In genomic region chr1:209601809-209602657, GRCh38 we compare ENCODE assay signal across 9 cellular contexts. TPM values are rescaled to one million over a fixed set of nuclear protein-coding genes. Genes with fewer than 3 reads are reported as not detected.
DNase-seq lines count a peak whose midpoint lies in the region; ATAC-seq and TF ChIP-seq lines count a peak whose summit lies in the region.
"Had no signal": no experiment of that assay in that cellular context is flagged by ENCODE, and none has a peak within 500 bp of the region (broad histone marks: within the 10 kb centered on the region; RNA-seq: fewer than 3 reads in every experiment).

No MANE protein-coding gene starts in this region.

- H3K27ac Mint-ChIP-seq in activated CD4-positive, alpha-beta memory T cell treated with anti-CD3 and anti-CD28 coated beads, Interleukin-2, amount 10 ng/mL, durations not matched to agents 7 days and 5 days: no peak overlapping the region
- H3K27ac Mint-ChIP-seq in osteocyte (ENCODE audit: unreplicated experiment): no peak overlapping the region
- H3K27ac Mint-ChIP-seq: naive thymus-derived CD8-positive, alpha-beta T cell had no signal

- intact Hi-C loops in posterior vena cava (cut with DNase I): loop anchor here in 1 of 2 donors (10.0 kb wide), 1 partner anchor 93 kb away; no protein-coding TSS in a partner anchor

- ATAC-seq in GM21360 (IDR thresholded peaks at IDR 0.05; ENCODE audit: unreplicated experiment) (peak; percentile 81), GM21528 (IDR thresholded peaks at IDR 0.05; ENCODE audit: low FRiP score, unreplicated experiment) (no peak)

- peaks cover 10% of the 10 kb centered on the region for H3K4me1 Mint-ChIP-seq in activated CD4-positive, alpha-beta memory T cell treated with anti-CD3 and anti-CD28 coated beads, Interleukin-2, amount 10 ng/mL, durations not matched to agents 7 days and 5 days
- no peaks in the 10 kb centered on the region for H3K4me1 Mint-ChIP-seq in osteocyte (ENCODE audit: unreplicated experiment)
- H3K4me1 Mint-ChIP-seq: naive thymus-derived CD8-positive, alpha-beta T cell had no signal

- peak; percentile 80 for TF ChIP-seq CTCF in osteocyte (IDR thresholded peaks at IDR 0.05)

- CTCF ChIA-PET in activated CD4-positive, alpha-beta memory T cell treated with anti-CD3 and anti-CD28 coated beads, Interleukin-2, amount 10 ng/mL, durations not matched to agents 7 days and 5 days (lab: Charles Lee): interaction anchor here (0.7 to 2.6 kb wide), 13 partner anchors 10 to 147 kb away, joined by 3 to 14 read pairs (median 4); partner anchors contain the start of gene G0S2

- POLR2A ChIA-PET in activated CD4-positive, alpha-beta memory T cell treated with anti-CD3 and anti-CD28 coated beads, Interleukin-2, amount 10 ng/mL, durations not matched to agents 7 days and 5 days (lab: Charles Lee): no interaction called here

- H3K9me3 Mint-ChIP-seq in activated CD4-positive, alpha-beta memory T cell treated with anti-CD3 and anti-CD28 coated beads, Interleukin-2, amount 10 ng/mL, durations not matched to agents 7 days and 5 days: no peaks in the 10 kb centered on the region
- no peaks in the 10 kb centered on the region for H3K9me3 Mint-ChIP-seq in osteocyte (ENCODE audit: unreplicated experiment)
- H3K9me3 Mint-ChIP-seq: naive thymus-derived CD8-positive, alpha-beta T cell had no signal

- H3K4me3 Mint-ChIP-seq in activated CD4-positive, alpha-beta memory T cell treated with anti-CD3 and anti-CD28 coated beads, Interleukin-2, amount 10 ng/mL, durations not matched to agents 7 days and 5 days: no peak overlapping the region
- H3K4me3 Mint-ChIP-seq in osteocyte (ENCODE audit: unreplicated experiment): no peak overlapping the region
- H3K4me3 Mint-ChIP-seq: naive thymus-derived CD8-positive, alpha-beta T cell had no signal

- H3K36me3 Mint-ChIP-seq in activated CD4-positive, alpha-beta memory T cell treated with anti-CD3 and anti-CD28 coated beads, Interleukin-2, amount 10 ng/mL, durations not matched to agents 7 days and 5 days (ENCODE audit: low read depth): no peaks in the 10 kb centered on the region
- H3K36me3 Mint-ChIP-seq in osteocyte (ENCODE audit: unreplicated experiment): no peaks in the 10 kb centered on the region
- H3K36me3 Mint-ChIP-seq: naive thymus-derived CD8-positive, alpha-beta T cell had no signal

- H3K27me3 Mint-ChIP-seq in activated CD4-positive, alpha-beta memory T cell treated with anti-CD3 and anti-CD28 coated beads, Interleukin-2, amount 10 ng/mL, durations not matched to agents 7 days and 5 days: peaks cover 23% of the 10 kb centered on the region
- peaks cover 54% of the 10 kb centered on the region for H3K27me3 Mint-ChIP-seq in osteocyte (ENCODE audit: unreplicated experiment)

- peak; percentile 64 for DNase-seq in DMS 273 (lab: John Stamatoyannopoulos, UW; ENCODE audit: unreplicated experiment)
- peak; percentile 26 for DNase-seq in NCI-H2107 (lab: John Stamatoyannopoulos, UW)
- DNase-seq in activated CD4-positive, alpha-beta memory T cell treated with anti-CD3 and anti-CD28 coated beads, Interleukin-2, amount 10 ng/mL, durations not matched to agents 7 days and 5 days: peak; percentile 57
- DNase-seq in fibroblast of the conjunctiva (ENCODE audit: low read depth): peak; percentile 27
- DNase-seq in osteocyte (ENCODE audit: extremely low spot score, unreplicated experiment): no peak
- no peak for DNase-seq in posterior vena cava (ENCODE audit: low spot score)

RNA-seq across cellular contexts. Expression of gene CAMK1G, which starts 18.5 kb away (rescaled TPM):
- total RNA-seq in activated CD4-positive, alpha-beta memory T cell treated with anti-CD3 and anti-CD28 coated beads, Interleukin-2, amount 10 ng/mL, durations not matched to agents 7 days and 5 days: not detected
- not detected in 2 replicates for total RNA-seq in osteocyte
- not detected for total RNA-seq in posterior vena cava
- total RNA-seq: naive thymus-derived CD8-positive, alpha-beta T cell had no signal

RNA-seq across cellular contexts. Expression of gene LAMB3, which starts 50.2 kb away (rescaled TPM):
- 1 to 10 TPM; 4.2 to 4.4 TPM for total RNA-seq in activated CD4-positive, alpha-beta memory T cell treated with anti-CD3 and anti-CD28 coated beads, Interleukin-2, amount 10 ng/mL, durations not matched to agents 7 days and 5 days
- total RNA-seq in osteocyte (2.6 and 4.1 TPM in 2 replicates), posterior vena cava (1 to 10 TPM; 1.5 TPM)

Comparison
In these comparisons a context has a peak if more than half of its experiments do, and no peak if none do; other contexts are left out.
1. DNase-seq: peak in DMS 273 (single experiment), NCI-H2107 (single experiment), activated CD4-positive, alpha-beta memory T cell treated with anti-CD3 and anti-CD28 coated beads, Interleukin-2, amount 10 ng/mL, durations not matched to agents 7 days and 5 days (single experiment) and fibroblast of the conjunctiva (single experiment); none in osteocyte (single experiment) and posterior vena cava (single experiment).